ENCODE assay signal across 8 cellular contexts in genomic region chr2:186695081-186695756, GRCh38. TPM values are rescaled to one million over a fixed set of nuclear protein-coding genes. Genes with fewer than 3 reads are reported as not detected.
DNase-seq lines count a peak whose midpoint lies in the region; TF ChIP-seq lines count a peak whose summit lies in the region.

No MANE protein-coding gene starts in this region.

- TF ChIP-seq POLR2A in vagina (IDR thresholded peaks at IDR 0.05) (no peak), tibial nerve (IDR thresholded peaks at IDR 0.05) (no peak)

- H3K27me3 ChIP-seq in vagina (no peaks in the 10 kb centered on the region), tibial nerve (no peaks in the 10 kb centered on the region)

- H3K36me3 ChIP-seq in vagina = no peaks in the 10 kb centered on the region
- no peaks in the 10 kb centered on the region for H3K36me3 ChIP-seq in tibial nerve

- WGBS in tibial nerve, 2 donors = 34 to 35% methylated on average over 9 of the region's 9 CpGs

- TF ChIP-seq CTCF in AG09319 (IDR thresholded peaks at IDR 0.05; ENCODE audit: low read depth, low read length) (no peak), vagina (IDR thresholded peaks at IDR 0.05) (no peak), tibial nerve (IDR thresholded peaks at IDR 0.05) (no peak)

- H3K4me3 ChIP-seq in vagina = peak overlapping the region; percentile 21 to 71
- peak overlapping the region in 2 of 4 donors; percentile 14 to 66 for H3K4me3 ChIP-seq in tibial nerve

- intact Hi-C loops in vagina (cut with DNase I) = no loop called here

- DNase-seq in AG09319 (ENCODE audit: extremely low read depth, low read depth) (peak; percentile 47), HS-5 (ENCODE audit: low read depth) (peak; percentile 42), kidney tubule cell (ENCODE audit: low spot score) (peak; percentile 53), vagina (ENCODE audit: extremely low spot score in 2 of 2) (no peak), OCI-M2 (lab: John Stamatoyannopoulos, UW; ENCODE audit: unreplicated experiment) (no peak), CD1c-positive myeloid dendritic cell (ENCODE audit: extremely low spot score) (no peak), tibial nerve (ENCODE audit: low spot score in 2 of 2) (no peak)

- H3K9me3 ChIP-seq in vagina = no peaks in the 10 kb centered on the region
- H3K9me3 ChIP-seq in tibial nerve = no peaks in the 10 kb centered on the region

- H3K27ac ChIP-seq in angular gyrus (ENCODE audit: low read depth, low read length) = peak overlapping the region; percentile 89
- peak overlapping the region; percentile 83 for H3K27ac ChIP-seq in vagina
- H3K27ac ChIP-seq in tibial nerve = peak overlapping the region in 1 of 4 donors; percentile 71

- TF ChIP-seq EP300 in tibial nerve (IDR thresholded peaks at IDR 0.05) = no peak

- H3K4me1 ChIP-seq in vagina (peaks cover 18% of the 10 kb centered on the region), tibial nerve (peaks cover 0 to 18% (median 2%) of the 10 kb centered on the region in 4 donors)

RNA-seq across cellular contexts. Expression of gene FAM171B, which starts 1.4 kb away (rescaled TPM):
- 10.8 TPM for total RNA-seq in vagina
- 1 to 10 TPM; 6.3 to 9.6 (median 7.6) TPM for total RNA-seq in tibial nerve

Comparison
In these comparisons a context has a peak if more than half of its experiments do, and no peak if none do; other contexts are left out.
1. DNase-seq: peak in AG09319 (single experiment), HS-5 (single experiment) and kidney tubule cell (single experiment); none in vagina (0 of 2), OCI-M2 (single experiment), CD1c-positive myeloid dendritic cell (single experiment) and tibial nerve (0 of 2).